In the genomic region with DNA sequence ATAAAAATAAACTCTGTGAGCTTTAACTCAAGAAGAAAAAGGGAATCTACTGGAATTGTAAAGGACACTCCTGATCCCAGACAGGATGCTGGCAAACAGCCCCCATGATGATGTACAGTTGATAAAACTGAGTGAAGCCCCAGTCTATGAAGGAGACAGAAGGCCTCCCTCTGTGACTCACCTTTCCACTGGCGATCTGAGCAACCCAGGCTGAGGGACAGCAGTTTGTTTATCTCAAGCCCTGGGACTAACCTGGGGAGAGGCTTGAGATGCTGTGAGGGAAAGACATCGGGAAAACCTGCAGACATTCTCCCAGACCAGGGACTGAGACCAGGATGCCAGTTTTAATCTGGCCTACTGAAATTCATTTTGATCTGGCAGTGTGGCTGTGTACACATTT, we compare ENCODE assay signal across 18 cellular contexts.
A peak's percentile ranks its signal among the peaks of the same experiment; 100 is the strongest.
DNase-seq lines count a peak whose midpoint lies in the region; ATAC-seq and TF ChIP-seq lines count a peak whose summit lies in the region.
"Had no signal": no experiment of that assay in that cellular context is flagged by ENCODE, and none has a peak within 500 bp of the region (broad histone marks: within the 10 kb centered on the region; RNA-seq: fewer than 3 reads in every experiment).

No MANE protein-coding gene starts in this region.

- H2AFZ ChIP-seq in GM23338 (no peak overlapping the region), mesenchymal stem cell (ENCODE audit: low read depth, low read length) (no peak overlapping the region)

- H3K36me3 Mint-ChIP-seq in GM23338 (ENCODE audit: low read depth) (no peaks in the 10 kb centered on the region; the same call in 2 of the 3 replicates), endothelial cell (ENCODE audit: low read depth, unreplicated experiment) (no peaks in the 10 kb centered on the region)
- H3K36me3 Mint-ChIP-seq: CD4-positive, CD25-positive, alpha-beta regulatory T cell had no signal

- H3K14ac ChIP-seq in mesenchymal stem cell (ENCODE audit: low read length in 2 of 2): no peak overlapping the region

- H4K20me1 ChIP-seq in GM23338 (replicated peaks; ENCODE audit: insufficient read depth): 0 out of 2 replicates have a peak, but pooled peaks cover 3% of the 10 kb centered on the region

- H3K18ac ChIP-seq in mesenchymal stem cell (ENCODE audit: low read depth in 1 of 2, low read length in 2 of 2): no peak overlapping the region

- H3K4me3 Mint-ChIP-seq in GM23338 (no peak overlapping the region), endothelial cell (ENCODE audit: unreplicated experiment) (no peak overlapping the region)
- H3K4me3 Mint-ChIP-seq: B cell; CD4-positive, CD25-positive, alpha-beta regulatory T cell had no signal

- H2AK5ac ChIP-seq in mesenchymal stem cell (ENCODE audit: low read length, severe bottlenecking): no peak overlapping the region

- H3K4me3 ChIP-seq in GM23338 (no peak overlapping the region), mesenchymal stem cell (ENCODE audit: insufficient read depth in 1 of 2, low read depth in 1 of 2, low read length in 2 of 2) (no peak overlapping the region), adrenal gland (no peak overlapping the region)

- H3K9me3 Mint-ChIP-seq in GM23338 (peaks cover 6% of the 10 kb centered on the region; the same call in 1 of the 3 replicates), endothelial cell (ENCODE audit: unreplicated experiment) (no peaks in the 10 kb centered on the region)

- no peak for TF ChIP-seq POLR2A in adrenal gland (IDR thresholded peaks at IDR 0.05)

- H2BK5ac ChIP-seq in mesenchymal stem cell (ENCODE audit: low read depth, low read length, poor library complexity, severe bottlenecking): no peak overlapping the region

- H2BK15ac ChIP-seq in mesenchymal stem cell (ENCODE audit: low read depth, poor library complexity, severe bottlenecking): no peak overlapping the region

- no peak overlapping the region for H3K27ac ChIP-seq in GM23338 (ENCODE audit: low read depth)
- no peak overlapping the region for H3K27ac ChIP-seq in mesenchymal stem cell (ENCODE audit: low read length, poor library complexity, severe bottlenecking)
- H3K27ac ChIP-seq in adrenal gland: no peak overlapping the region

- H3K4me1 ChIP-seq in GM23338 (ENCODE audit: insufficient read depth) (peaks cover 9% of the 10 kb centered on the region; the same call in 1 of the 2 replicates), mesenchymal stem cell (ENCODE audit: control insufficient read depth, insufficient read depth, low read depth, low read length) (no peaks in the 10 kb centered on the region), adrenal gland (replicated peaks in 1 of 2) (no peaks in the 10 kb centered on the region)

- H3K4me1 Mint-ChIP-seq in GM23338 (peaks cover 13% of the 10 kb centered on the region), endothelial cell (ENCODE audit: unreplicated experiment) (no peaks in the 10 kb centered on the region)
- H3K4me1 Mint-ChIP-seq: B cell; CD4-positive, CD25-positive, alpha-beta regulatory T cell had no signal

- TF ChIP-seq CTCF in GM23338 (conservative IDR thresholded peaks at IDR 0.05; ENCODE audit: low read depth in 2 of 2): no peak
- TF ChIP-seq CTCF in endothelial cell (IDR thresholded peaks at IDR 0.05; ENCODE audit: unreplicated experiment): no peak
- TF ChIP-seq CTCF in adrenal gland (IDR thresholded peaks at IDR 0.05): no peak

- intact Hi-C loops in adrenal gland (cut with DNase I): no loop called here

- no peak overlapping the region for H3K4ac ChIP-seq in mesenchymal stem cell (ENCODE audit: low read depth in 1 of 2, low read length in 2 of 2)

- ATAC-seq in GM23338: peak; percentile 53

- H3K9me3 ChIP-seq in mesenchymal stem cell (ENCODE audit: control insufficient read depth, low read length) (no peaks in the 10 kb centered on the region), adrenal gland (replicated peaks in 1 of 3) (no peaks in the 10 kb centered on the region)

- no peak overlapping the region for H4K8ac ChIP-seq in mesenchymal stem cell (ENCODE audit: low read length)

- no peak overlapping the region for H2BK12ac ChIP-seq in mesenchymal stem cell (ENCODE audit: low read length in 2 of 2)

- no peaks in the 10 kb centered on the region for H3K36me3 ChIP-seq in GM23338 (ENCODE audit: insufficient read depth)
- no peaks in the 10 kb centered on the region for H3K36me3 ChIP-seq in mesenchymal stem cell (ENCODE audit: control insufficient read depth in 1 of 2, insufficient read depth in 2 of 2, low read depth in 1 of 2, low read length in 2 of 2)
- no peaks in the 10 kb centered on the region for H3K36me3 ChIP-seq in adrenal gland (replicated peaks in 1 of 2)

- H4K91ac ChIP-seq in mesenchymal stem cell (ENCODE audit: low read length): no peak overlapping the region

- H3K27me3 Mint-ChIP-seq in GM23338 (ENCODE audit: insufficient read depth, low read depth, poor library complexity) (peaks cover 19% of the 10 kb centered on the region), endothelial cell (ENCODE audit: unreplicated experiment) (peaks cover 2% of the 10 kb centered on the region)
- H3K27me3 Mint-ChIP-seq: B cell; CD4-positive, CD25-positive, alpha-beta regulatory T cell had no signal

- H3K9me2 ChIP-seq in GM23338 (ENCODE audit: insufficient read depth): no peaks in the 10 kb centered on the region

- H3K27ac Mint-ChIP-seq in GM23338 (no peak overlapping the region), endothelial cell (ENCODE audit: unreplicated experiment) (no peak overlapping the region)
- H3K27ac Mint-ChIP-seq: B cell; CD4-positive, CD25-positive, alpha-beta regulatory T cell had no signal

- 67% methylated on average over 2 of the region's 2 CpGs for WGBS in mesenchymal stem cell
- WGBS in adrenal gland, 4 donors: 44 to 56% (median 55%) methylated on average over 2 of the region's 2 CpGs

- no peak overlapping the region for H3K23ac ChIP-seq in mesenchymal stem cell (ENCODE audit: low read length in 2 of 2)

- H3K9ac ChIP-seq in mesenchymal stem cell (ENCODE audit: low read length): no peak overlapping the region

- H2BK120ac ChIP-seq in mesenchymal stem cell (ENCODE audit: low read depth, low read length): no peak overlapping the region

- no peaks in the 10 kb centered on the region for H3F3A ChIP-seq in GM23338 (replicated peaks; ENCODE audit: low read depth)

- H3K79me1 ChIP-seq in mesenchymal stem cell (replicated peaks; ENCODE audit: low read length, poor library complexity, severe bottlenecking): no peaks in the 10 kb centered on the region

- H3K4me2 ChIP-seq in GM23338: peak overlapping the region; percentile 31; the same call in 1 of the 2 replicates
- H3K4me2 ChIP-seq in mesenchymal stem cell (ENCODE audit: low read length, poor library complexity, severe bottlenecking): no peak overlapping the region

- H3K79me2 ChIP-seq in GM23338 (replicated peaks; ENCODE audit: insufficient read depth): no peaks in the 10 kb centered on the region

- H3K27me3 ChIP-seq in GM23338 (ENCODE audit: insufficient read depth) (peaks cover 44% of the 10 kb centered on the region), mesenchymal stem cell (ENCODE audit: control insufficient read depth in 1 of 2, insufficient read depth in 1 of 2, low read length in 2 of 2) (no peaks in the 10 kb centered on the region), adrenal gland (no peaks in the 10 kb centered on the region)

- DNase-seq in GM23338 (ENCODE audit: low spot score) (peak; percentile 2), M059J (ENCODE audit: low read depth) (peak; percentile 42), amniotic epithelial cell (ENCODE audit: low read depth) (peak; percentile 11), mesenchymal stem cell (peak; percentile 21), COR-L47 (lab: John Stamatoyannopoulos, UW) (no peak), endothelial cell (ENCODE audit: low spot score) (no peak), adrenal gland (no peak)
- DNase-seq: CD4-positive, CD25-positive, alpha-beta regulatory T cell; DMS79 treated with DMSO at 0.1 percent for 48 hours; GF-D8; KBM-7; NCI-H1436 treated with DMSO at 0.1 percent for 48 hours; NCI-H2029 treated with DMSO at 0.1 percent for 48 hours; NCI-H524 treated with DMSO at 0.1 percent for 48 hours; NK-92 treated with Interleukin-12 subunit alpha and Interleukin-12 subunit beta, amount 100 ng/mL, for 24 hours; SIG-M5; T-helper 2 cell had no signal

TF ChIP-seq in GM23338, 12 proteins besides CTCF, POLR2A, EP300 and RAD21 (continues in another document):
- TF ChIP-seq, protein P1, sequence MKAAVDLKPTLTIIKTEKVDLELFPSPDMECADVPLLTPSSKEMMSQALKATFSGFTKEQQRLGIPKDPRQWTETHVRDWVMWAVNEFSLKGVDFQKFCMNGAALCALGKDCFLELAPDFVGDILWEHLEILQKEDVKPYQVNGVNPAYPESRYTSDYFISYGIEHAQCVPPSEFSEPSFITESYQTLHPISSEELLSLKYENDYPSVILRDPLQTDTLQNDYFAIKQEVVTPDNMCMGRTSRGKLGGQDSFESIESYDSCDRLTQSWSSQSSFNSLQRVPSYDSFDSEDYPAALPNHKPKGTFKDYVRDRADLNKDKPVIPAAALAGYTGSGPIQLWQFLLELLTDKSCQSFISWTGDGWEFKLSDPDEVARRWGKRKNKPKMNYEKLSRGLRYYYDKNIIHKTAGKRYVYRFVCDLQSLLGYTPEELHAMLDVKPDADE (IDR thresholded peaks at IDR 0.05): no peak
- no peak for TF ChIP-seq EZH2 (IDR thresholded peaks at IDR 0.05; ENCODE audit: low read depth, unreplicated experiment)
- no peak for TF ChIP-seq ZNF114 (CRISPR knock-in tag; IDR thresholded peaks at IDR 0.05)
- TF ChIP-seq EZH2phosphoT487 (IDR thresholded peaks at IDR 0.05; ENCODE audit: unreplicated experiment): no peak
- no peak for TF ChIP-seq JUNB (IDR thresholded peaks at IDR 0.05; ENCODE audit: unreplicated experiment)

Comparison
In these comparisons a context has a peak if more than half of its experiments do, and no peak if none do; other contexts are left out.
1. DNase-seq: peak in GM23338 (single experiment), M059J (single experiment), amniotic epithelial cell (single experiment) and mesenchymal stem cell (single experiment); none in COR-L47 (single experiment), endothelial cell (single experiment) and adrenal gland (0 of 7).